In genomic region chr10:17232276-17232987, GRCh38 we compare ENCODE assay signal across 9 cellular contexts. TPM values are rescaled to one million over a fixed set of nuclear protein-coding genes. Genes with fewer than 3 reads are reported as not detected.
DNase-seq lines count a peak whose midpoint lies in the region; ATAC-seq and TF ChIP-seq lines count a peak whose summit lies in the region.
"Had no signal": no experiment of that assay in that cellular context is flagged by ENCODE, and none has a peak within 500 bp of the region (broad histone marks: within the 10 kb centered on the region; RNA-seq: fewer than 3 reads in every experiment).

No MANE protein-coding gene starts in this region.

- 11 to 15% methylated on average over 3 of the region's 3 CpGs for WGBS in body of pancreas, 2 donors

- POLR2A ChIA-PET in CD8-positive, alpha-beta T cell (lab: Charles Lee): interaction anchor here (1.4 kb wide), 1 partner anchor 9 kb away, joined by 3 read pairs; no protein-coding TSS in a partner anchor

- peaks cover 57% of the 10 kb centered on the region for H3K36me3 ChIP-seq in CD8-positive, alpha-beta T cell (ENCODE audit: insufficient read depth, low read length)
- H3K36me3 ChIP-seq in body of pancreas (replicated peaks in 1 of 2; ENCODE audit: insufficient read depth in 1 of 2, low read depth in 2 of 2): peaks cover 5 to 15% of the 10 kb centered on the region in 2 donors
- peaks cover 3% of the 10 kb centered on the region; the same call in 1 of the 2 replicates for H3K36me3 ChIP-seq in BE2C

- no peak for TF ChIP-seq CTCF in CD8-positive, alpha-beta T cell (IDR thresholded peaks at IDR 0.05)
- no peak for TF ChIP-seq CTCF in body of pancreas (IDR thresholded peaks at IDR 0.05)
- TF ChIP-seq CTCF in neural crest cell (conservative IDR thresholded peaks at IDR 0.05): no peak
- no peak for TF ChIP-seq CTCF in BE2C (IDR thresholded peaks at IDR 0.05; ENCODE audit: low read depth, low read length)

- no peak overlapping the region for H3K27ac ChIP-seq in CD8-positive, alpha-beta T cell (ENCODE audit: low read depth, low read length)
- H3K27ac ChIP-seq in body of pancreas: peak overlapping the region in 3 of 4 donors; percentile 90 to 98 (median 90)

- peaks cover 86% of the 10 kb centered on the region for H3K36me3 Mint-ChIP-seq in CD8-positive, alpha-beta T cell
- H3K36me3 Mint-ChIP-seq in neural crest cell (ENCODE audit: low read depth): peaks cover 43% of the 10 kb centered on the region

- no peaks in the 10 kb centered on the region for H3K27me3 Mint-ChIP-seq in CD8-positive, alpha-beta T cell (ENCODE audit: low read depth)
- H3K27me3 Mint-ChIP-seq in neural crest cell (ENCODE audit: low read depth): peaks cover 21% of the 10 kb centered on the region

- H3K4me3 ChIP-seq in CD8-positive, alpha-beta T cell (ENCODE audit: low read depth, low read length): no peak overlapping the region
- H3K4me3 ChIP-seq in body of pancreas: no peak overlapping the region
- no peak overlapping the region for H3K4me3 ChIP-seq in BE2C (ENCODE audit: low read depth, low read length)

- no peaks in the 10 kb centered on the region for H3K9me3 ChIP-seq in CD8-positive, alpha-beta T cell (ENCODE audit: low read length)
- H3K9me3 ChIP-seq in body of pancreas (no peaks in the 10 kb centered on the region), BE2C (no peaks in the 10 kb centered on the region; the same call in 1 of the 2 replicates)

- peak overlapping the region; percentile 100 for H3K27ac Mint-ChIP-seq in CD8-positive, alpha-beta T cell
- H3K27ac Mint-ChIP-seq in neural crest cell (ENCODE audit: unreplicated experiment): peak overlapping the region; percentile 36

- CTCF ChIA-PET in CD8-positive, alpha-beta T cell (lab: Charles Lee): interaction anchor here (0.9 to 1.3 kb wide), 2 partner anchors 24 to 31 kb away, joined by 3 to 5 read pairs; partner anchors contain the start of gene TRDMT1

- H3K27me3 ChIP-seq in CD8-positive, alpha-beta T cell (ENCODE audit: insufficient read depth, low read length): no peaks in the 10 kb centered on the region
- H3K27me3 ChIP-seq in body of pancreas (no peaks in the 10 kb centered on the region), BE2C (peaks cover 19% of the 10 kb centered on the region)

- peaks cover 61% of the 10 kb centered on the region for H3K4me1 Mint-ChIP-seq in CD8-positive, alpha-beta T cell (ENCODE audit: low read depth)
- peaks cover 59% of the 10 kb centered on the region for H3K4me1 Mint-ChIP-seq in neural crest cell

- no peak overlapping the region for H3K4me3 Mint-ChIP-seq in CD8-positive, alpha-beta T cell
- H3K4me3 Mint-ChIP-seq in neural crest cell: peak overlapping the region; percentile 98

- intact Hi-C loops in CD8-positive, alpha-beta T cell (cut with DNase I, micrococcal nuclease): loop anchor here (1.0 to 10.0 kb wide), 6 partner anchors 48 to 1368 kb away; partner anchors contain the start of genes STAM (in 2 of the 2) and MINDY3 (in 1 of the 2)
- intact Hi-C loops in body of pancreas (cut with DNase I): no loop called here

- H3K9me3 Mint-ChIP-seq in CD8-positive, alpha-beta T cell: no peaks in the 10 kb centered on the region
- no peaks in the 10 kb centered on the region for H3K9me3 Mint-ChIP-seq in neural crest cell

- peaks cover 42% of the 10 kb centered on the region for H3K4me1 ChIP-seq in CD8-positive, alpha-beta T cell (ENCODE audit: insufficient read depth, low read length)
- H3K4me1 ChIP-seq in body of pancreas (peaks cover 64% of the 10 kb centered on the region), BE2C (no peaks in the 10 kb centered on the region; the same call in 1 of the 2 replicates)

- no peak for ATAC-seq in CD8-positive, alpha-beta T cell
- peak; percentile 19 for ATAC-seq in HG02885 (IDR thresholded peaks at IDR 0.05; ENCODE audit: poor library complexity, unreplicated experiment)
- no peak for ATAC-seq in body of pancreas
- no peak for ATAC-seq in HG03354 (IDR thresholded peaks at IDR 0.05; ENCODE audit: poor library complexity, severe bottlenecking, unreplicated experiment)

- peak in 1 of 3 donors; percentile 13 for TF ChIP-seq POLR2A in body of pancreas (IDR thresholded peaks at IDR 0.05)

- DNase-seq in CD8-positive, alpha-beta T cell: no peak
- DNase-seq in body of pancreas: no peak
- DNase-seq in neural crest cell (ENCODE audit: low read depth, low spot score): no peak
- DNase-seq in stimulated activated CD8-positive, alpha-beta memory T cell treated with anti-CD3 and anti-CD28 coated beads, Interleukin-4, amount 100 ng/mL, for 48 hours: no peak
- no peak for DNase-seq in NCI-H748 treated with DMSO at 0.1 percent for 48 hours (lab: John Stamatoyannopoulos, UW)
- DNase-seq in BE2C: no peak
- DNase-seq: NCI-H1092 treated with DMSO at 0.1 percent for 48 hours had no signal

RNA-seq across cellular contexts. Expression of gene VIM, which starts 4.4 kb away (rescaled TPM):
- total RNA-seq in CD8-positive, alpha-beta T cell: 100 to 1,000 TPM; 776 to 783 TPM
- total RNA-seq in body of pancreas: 1,000 to 10,000 TPM in 1 of 2 donors, 100 to 1,000 TPM in 1; 539 to 1,025 TPM
- 1,786 and 1,791 TPM in 2 replicates for total RNA-seq in neural crest cell
- polyA plus RNA-seq in BE2C (2012; ENCODE audit: insufficient read depth, insufficient read length, low read depth): 149 TPM

RNA-seq across cellular contexts. Expression of gene TRDMT1, which starts 31.0 kb away (rescaled TPM):
- total RNA-seq in CD8-positive, alpha-beta T cell: 10 to 100 TPM; 10.4 to 11.7 TPM
- total RNA-seq in body of pancreas (1 to 10 TPM; 7.3 to 7.5 TPM), neural crest cell (17.3 and 20.6 TPM in 2 replicates)
- polyA plus RNA-seq in BE2C (2012; ENCODE audit: insufficient read depth, insufficient read length, low read depth): 3.5 TPM
